In genomic region chr21:43657355-43658093, GRCh38 we compare ENCODE assay signal across 16 cellular contexts. TPM values are rescaled to one million over a fixed set of nuclear protein-coding genes. Genes with fewer than 3 reads are reported as not detected.
A peak's percentile ranks its signal among the peaks of the same experiment; 100 is the strongest.
DNase-seq lines count a peak whose midpoint lies in the region; ATAC-seq and TF ChIP-seq lines count a peak whose summit lies in the region.
"Had no signal": no experiment of that assay in that cellular context is flagged by ENCODE, and none has a peak within 500 bp of the region (broad histone marks: within the 10 kb centered on the region; RNA-seq: fewer than 3 reads in every experiment).

No MANE protein-coding gene starts in this region.

- ATAC-seq in DND-41 (ENCODE audit: insufficient read depth, low read depth) (no peak), naive B cell (ENCODE audit: low read depth in 2 of 2) (no peak), HG02885 (IDR thresholded peaks at IDR 0.05; ENCODE audit: poor library complexity, unreplicated experiment) (no peak)
- ATAC-seq in activated CD8-positive, alpha-beta T cell treated with anti-CD3 and anti-CD28 coated beads for 36 hours: no peak
- ATAC-seq: activated T-helper 17 cell treated with anti-CD3 and anti-CD28 coated beads, Interleukin-2, amount 50 U/mL, for 72 hours; left lobe of liver had no signal

- H3K4me3 Mint-ChIP-seq in T-helper 2 cell treated with Interferon-gamma antibody and Interleukin-4, amounts not matched to agents 5 μg/mL and 100 μg/mL, for 36 hours: peak overlapping the region; percentile 28
- H3K4me3 Mint-ChIP-seq in activated CD8-positive, alpha-beta T cell treated with anti-CD3 and anti-CD28 coated beads for 36 hours: no peak overlapping the region
- peak overlapping the region in 7 of 8 donors; percentile 16 to 80 (median 42) for H3K4me3 Mint-ChIP-seq in naive B cell
- H3K4me3 Mint-ChIP-seq: activated T-helper 17 cell treated with anti-CD3 and anti-CD28 coated beads, Interleukin-2, amount 50 U/mL, for 72 hours had no signal

- H2AFZ ChIP-seq in DND-41 (ENCODE audit: low read depth, low read length): no peak overlapping the region

- peaks cover 36% of the 10 kb centered on the region for H3K79me2 ChIP-seq in DND-41 (ENCODE audit: insufficient read depth, low read length)

- H3K36me3 Mint-ChIP-seq in T-helper 2 cell treated with Interferon-gamma antibody and Interleukin-4, amounts not matched to agents 5 μg/mL and 100 μg/mL, for 36 hours (ENCODE audit: low read depth): peaks cover 23% of the 10 kb centered on the region
- peaks cover 25% of the 10 kb centered on the region for H3K36me3 Mint-ChIP-seq in activated CD8-positive, alpha-beta T cell treated with anti-CD3 and anti-CD28 coated beads for 36 hours (ENCODE audit: low read depth)
- H3K36me3 Mint-ChIP-seq in naive B cell: peaks cover 0 to 7% of the 10 kb centered on the region in 2 donors

- H4K20me1 ChIP-seq in DND-41 (ENCODE audit: insufficient read depth, low read length): peaks cover 16% of the 10 kb centered on the region; the same call in 1 of the 2 replicates

- no peak overlapping the region for H3K27ac ChIP-seq in DND-41 (ENCODE audit: low read length)
- H3K27ac ChIP-seq: neutrophil had no signal

- peaks cover 15% of the 10 kb centered on the region for H3K36me3 ChIP-seq in DND-41 (ENCODE audit: insufficient read depth, low read length)

- H3K4me2 ChIP-seq in DND-41 (ENCODE audit: insufficient read depth, low read length): no peak overlapping the region

- H3K9me3 Mint-ChIP-seq in T-helper 2 cell treated with Interferon-gamma antibody and Interleukin-4, amounts not matched to agents 5 μg/mL and 100 μg/mL, for 36 hours: no peaks in the 10 kb centered on the region
- H3K9me3 Mint-ChIP-seq in activated CD8-positive, alpha-beta T cell treated with anti-CD3 and anti-CD28 coated beads for 36 hours: no peaks in the 10 kb centered on the region
- H3K9me3 Mint-ChIP-seq in naive B cell: no peaks in the 10 kb centered on the region
- H3K9me3 Mint-ChIP-seq: activated T-helper 17 cell treated with anti-CD3 and anti-CD28 coated beads, Interleukin-2, amount 50 U/mL, for 72 hours had no signal

- H3K4me1 Mint-ChIP-seq in T-helper 2 cell treated with Interferon-gamma antibody and Interleukin-4, amounts not matched to agents 5 μg/mL and 100 μg/mL, for 36 hours (ENCODE audit: low read depth): peaks cover 31% of the 10 kb centered on the region
- H3K4me1 Mint-ChIP-seq in activated CD8-positive, alpha-beta T cell treated with anti-CD3 and anti-CD28 coated beads for 36 hours (ENCODE audit: low read depth): peaks cover 27% of the 10 kb centered on the region
- peaks cover 23 to 36% (median 27%) of the 10 kb centered on the region in 3 donors for H3K4me1 Mint-ChIP-seq in naive B cell

- DNase-seq in T-helper 2 cell treated with Interferon-gamma antibody and Interleukin-4, amounts not matched to agents 5 μg/mL and 100 μg/mL, for 36 hours (ENCODE audit: low spot score): no peak
- DNase-seq in T-helper 2 cell (no peak), DND-41 (no peak), naive B cell (no peak), DMS79 (lab: John Stamatoyannopoulos, UW) (no peak), KG1 (lab: John Stamatoyannopoulos, UW) (no peak)
- peak; percentile 10 for DNase-seq in activated CD8-positive, alpha-beta T cell treated with anti-CD3 and anti-CD28 coated beads for 36 hours
- DNase-seq: 8988T, MG63, NCI-H2081 treated with DMSO at 0.1 percent for 48 hours, small intestine, substantia nigra had no signal

- H3K9ac ChIP-seq in DND-41 (ENCODE audit: low read depth, low read length): peak overlapping the region; percentile 91; the same call in 1 of the 2 replicates

- POLR2A ChIA-PET in activated CD8-positive, alpha-beta T cell treated with anti-CD3 and anti-CD28 coated beads for 36 hours (lab: Charles Lee): no interaction called here

- H3K27me3 ChIP-seq in DND-41 (ENCODE audit: insufficient read depth, low read length, poor library complexity): no peaks in the 10 kb centered on the region
- H3K27me3 ChIP-seq: MG63 had no signal

- no peak for TF ChIP-seq CTCF in DND-41 (IDR thresholded peaks at IDR 0.05; ENCODE audit: borderline replicate concordance, extremely low read depth, low read length, poor library complexity, severe bottlenecking)
- no peak for TF ChIP-seq CTCF in activated CD8-positive, alpha-beta T cell treated with anti-CD3 and anti-CD28 coated beads for 36 hours (IDR thresholded peaks at IDR 0.05)

- intact Hi-C loops in activated CD8-positive, alpha-beta T cell treated with anti-CD3 and anti-CD28 coated beads for 36 hours (cut with micrococcal nuclease): no loop called here

- peak overlapping the region; percentile 53 for H3K27ac Mint-ChIP-seq in T-helper 2 cell treated with Interferon-gamma antibody and Interleukin-4, amounts not matched to agents 5 μg/mL and 100 μg/mL, for 36 hours
- no peak overlapping the region for H3K27ac Mint-ChIP-seq in activated CD8-positive, alpha-beta T cell treated with anti-CD3 and anti-CD28 coated beads for 36 hours
- H3K27ac Mint-ChIP-seq in naive B cell: peak overlapping the region in 2 of 6 donors; percentile 44 to 52
- H3K27ac Mint-ChIP-seq: activated T-helper 17 cell treated with anti-CD3 and anti-CD28 coated beads, Interleukin-2, amount 50 U/mL, for 72 hours had no signal

- no peaks in the 10 kb centered on the region for H3K27me3 Mint-ChIP-seq in T-helper 2 cell treated with Interferon-gamma antibody and Interleukin-4, amounts not matched to agents 5 μg/mL and 100 μg/mL, for 36 hours (ENCODE audit: low read depth)
- H3K27me3 Mint-ChIP-seq in activated CD8-positive, alpha-beta T cell treated with anti-CD3 and anti-CD28 coated beads for 36 hours: no peaks in the 10 kb centered on the region
- no peaks in the 10 kb centered on the region for H3K27me3 Mint-ChIP-seq in naive B cell
- H3K27me3 Mint-ChIP-seq: activated T-helper 17 cell treated with anti-CD3 and anti-CD28 coated beads, Interleukin-2, amount 50 U/mL, for 72 hours had no signal

- H3K9me3 ChIP-seq in DND-41 (ENCODE audit: insufficient read depth, low read length, severe bottlenecking): no peaks in the 10 kb centered on the region
- H3K9me3 ChIP-seq: MG63, neutrophil had no signal

- CTCF ChIA-PET in activated CD8-positive, alpha-beta T cell treated with anti-CD3 and anti-CD28 coated beads for 36 hours (lab: Charles Lee): interaction anchor here (2.5 kb wide), 1 partner anchor 12 kb away, joined by 10 read pairs; no protein-coding TSS in a partner anchor

- H3K4me1 ChIP-seq in DND-41 (ENCODE audit: insufficient read depth, low read length): peaks cover 33% of the 10 kb centered on the region

- no peak overlapping the region for H3K4me3 ChIP-seq in DND-41 (ENCODE audit: low read depth in 1 of 2, low read length in 2 of 2)
- H3K4me3 ChIP-seq: MG63 had no signal

RNA-seq across cellular contexts. Expression of gene HSF2BP, which starts 1.8 kb away (rescaled TPM):
- total RNA-seq in activated CD8-positive, alpha-beta T cell treated with anti-CD3 and anti-CD28 coated beads for 36 hours: 1 to 10 TPM; 1.5 TPM
- polyA plus RNA-seq in naive B cell (ENCODE audit: low read depth in 6 of 6): 1 to 10 TPM in 1 of 6 donors, under 1 TPM in 3, not detected in 2; 0.13 to 1.2 (median 0.49) TPM

RNA-seq across cellular contexts. Expression of gene RRP1B, which starts 1.8 kb away (rescaled TPM):
- 10 to 100 TPM; 76.7 to 78.5 TPM for total RNA-seq in activated CD8-positive, alpha-beta T cell treated with anti-CD3 and anti-CD28 coated beads for 36 hours
- polyA plus RNA-seq in naive B cell (ENCODE audit: low read depth in 6 of 6): 10 to 100 TPM in 5 of 6 donors, 1 to 10 TPM in 1; 9.2 to 30.3 (median 21.1) TPM
